In the genomic region with DNA sequence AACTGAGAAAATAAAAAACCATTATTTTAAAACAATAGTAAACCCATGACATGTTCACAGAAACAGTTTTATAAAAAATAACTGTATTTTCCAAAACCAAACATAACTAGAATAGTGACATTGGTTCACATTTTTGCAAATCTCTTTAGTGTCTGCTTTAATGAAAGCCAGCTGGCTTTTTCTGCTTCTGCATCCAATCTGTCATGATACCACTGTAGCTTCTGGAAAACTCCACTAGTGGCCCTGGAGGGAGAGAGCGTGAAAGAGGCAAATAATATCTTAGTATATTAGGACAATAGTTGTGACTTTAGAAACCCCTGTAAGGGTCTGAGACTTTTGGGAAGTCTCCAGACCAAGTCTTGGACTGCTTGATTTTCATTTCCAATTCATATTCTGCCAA, we compare ENCODE assay signal across 1 cellular context.
TF ChIP-seq lines count a peak whose summit lies in the region.

No MANE protein-coding gene starts in this region.

TF ChIP-seq in HCT116, 20 proteins besides CTCF, POLR2A, EP300 and RAD21 (continued from another document):
- no peak for TF ChIP-seq EZH2 (IDR thresholded peaks at IDR 0.05)
